ENCODE assay signal across 8 cellular contexts in genomic region chr10:68231916-68232315, GRCh38. TPM values are rescaled to one million over a fixed set of nuclear protein-coding genes. Genes with fewer than 3 reads are reported as not detected.
DNase-seq lines count a peak whose midpoint lies in the region; ATAC-seq and TF ChIP-seq lines count a peak whose summit lies in the region.

TSS of gene ATOH7 (minus strand) at chr10:68232113. CDS start at chr10:68231677, 436 bp downstream.

- intact Hi-C loops in Calu3 (cut with micrococcal nuclease; ENCODE audit: unreplicated experiment) = no loop called here
- intact Hi-C loops in OCI-LY7 (cut with micrococcal nuclease; ENCODE audit: unreplicated experiment) = loop anchor here (5.0 kb wide), 1 partner anchor 70 kb away; no protein-coding TSS in a partner anchor
- intact Hi-C loops in esophagus muscularis mucosa (cut with DNase I) = no loop called here

- no peaks in the 10 kb centered on the region for H3K36me3 ChIP-seq in OCI-LY7 (ENCODE audit: insufficient read depth, low read length)
- H3K36me3 ChIP-seq in esophagus muscularis mucosa = no peaks in the 10 kb centered on the region

- H3K4me1 Mint-ChIP-seq in Calu3 (ENCODE audit: low read depth, unreplicated experiment) (peaks cover 8% of the 10 kb centered on the region), osteocyte (ENCODE audit: unreplicated experiment) (peaks cover 7% of the 10 kb centered on the region)

- H3K9me2 ChIP-seq in OCI-LY7 (ENCODE audit: insufficient read depth, low read length) = no peaks in the 10 kb centered on the region

- no peak within 1 kb of the TSS for H3K27ac ChIP-seq in OCI-LY7 (ENCODE audit: low read depth, low read length, poor library complexity, severe bottlenecking)
- H3K27ac ChIP-seq in esophagus muscularis mucosa (replicated peaks in 1 of 4) = peak within 1 kb of the TSS; percentile 72 to 81 (median 74)

- H3K4me1 ChIP-seq in OCI-LY7 (ENCODE audit: insufficient read depth, low read length, poor library complexity, severe bottlenecking) (peaks cover 14% of the 10 kb centered on the region), esophagus muscularis mucosa (peaks cover 0 to 16% (median 13%) of the 10 kb centered on the region in 4 donors)

- H3K79me2 ChIP-seq in OCI-LY7 (ENCODE audit: insufficient read depth, low read depth, low read length) = no peaks in the 10 kb centered on the region

- TF ChIP-seq EP300 in esophagus muscularis mucosa (IDR thresholded peaks at IDR 0.05) = no peak

- 45% methylated on average over 11 of the region's 11 CpGs for WGBS in esophagus muscularis mucosa

- no peaks in the 10 kb centered on the region for H3K27me3 ChIP-seq in esophagus muscularis mucosa

- peak within 1 kb of the TSS; percentile 67 for H3K4me3 ChIP-seq in OCI-LY7 (ENCODE audit: low read depth, low read length, poor library complexity, severe bottlenecking)
- H3K4me3 ChIP-seq in esophagus muscularis mucosa = peak within 1 kb of the TSS; percentile 62 to 71 (median 66)

- CTCF ChIA-PET in Calu3 (lab: Charles Lee) = interaction anchor here (0.6 to 1.7 kb wide), 4 partner anchors 10 to 1234 kb away, joined by 3 to 6 read pairs (median 3); partner anchors contain the start of gene RUFY2
- CTCF ChIA-PET in OCI-LY7 (lab: Charles Lee; ENCODE audit: unreplicated experiment) = no interaction called here

- TF ChIP-seq POLR2A in esophagus muscularis mucosa (IDR thresholded peaks at IDR 0.05; ENCODE audit: low read depth) = no peak

- H3K4me3 Mint-ChIP-seq in Calu3 (ENCODE audit: low read depth, unreplicated experiment) = peak within 1 kb of the TSS; percentile 81
- H3K4me3 Mint-ChIP-seq in osteocyte (ENCODE audit: unreplicated experiment) = peak within 1 kb of the TSS; percentile 84

- peak within 1 kb of the TSS; percentile 92 for H2AFZ ChIP-seq in OCI-LY7 (ENCODE audit: low read length)

- H3K9me3 Mint-ChIP-seq in Calu3 (ENCODE audit: low read depth, unreplicated experiment) (no peaks in the 10 kb centered on the region), osteocyte (ENCODE audit: unreplicated experiment) (no peaks in the 10 kb centered on the region)

- POLR2A ChIA-PET in OCI-LY7 (lab: Charles Lee) = interaction anchor here (0.6 to 1.6 kb wide), 5 partner anchors 16 to 101 kb away, joined by 3 to 8 read pairs (median 3); partner anchors contain the start of gene PBLD

- H3K27ac Mint-ChIP-seq in Calu3 (ENCODE audit: unreplicated experiment) (no peak within 1 kb of the TSS), osteocyte (ENCODE audit: unreplicated experiment) (peak within 1 kb of the TSS; percentile 77)

- no TSS peak for BruUV-seq in Calu3 (replicated peaks; lab: Mats Ljungman, UMichigan)
- BruUV-seq in OCI-LY7 (replicated peaks; lab: Mats Ljungman, UMichigan) = no TSS peak

- H4K20me1 ChIP-seq in OCI-LY7 (ENCODE audit: insufficient read depth, low read length) = no peaks in the 10 kb centered on the region

- peak within 1 kb of the TSS; percentile 86 for H3K4me2 ChIP-seq in OCI-LY7 (ENCODE audit: low read length)

- ATAC-seq in GM18873 (IDR thresholded peaks at IDR 0.05; ENCODE audit: low FRiP score, unreplicated experiment) (no peak), HG03439 (IDR thresholded peaks at IDR 0.05; ENCODE audit: unreplicated experiment) (no peak)

- DNase-seq in Calu3 (no peak), OCI-LY7 (ENCODE audit: low spot score) (no peak), esophagus muscularis mucosa (ENCODE audit: extremely low spot score) (peak; percentile 68), osteocyte (ENCODE audit: extremely low spot score, unreplicated experiment) (no peak), ureter (ENCODE audit: low spot score) (no peak), OCI-M2 (lab: John Stamatoyannopoulos, UW; ENCODE audit: unreplicated experiment) (no peak)

- H3K9me3 ChIP-seq in OCI-LY7 (ENCODE audit: low read length) = no peaks in the 10 kb centered on the region
- H3K9me3 ChIP-seq in esophagus muscularis mucosa = no peaks in the 10 kb centered on the region

- H3K36me3 Mint-ChIP-seq in Calu3 (ENCODE audit: insufficient read depth, unreplicated experiment) (peaks cover 16% of the 10 kb centered on the region), osteocyte (ENCODE audit: unreplicated experiment) (no peaks in the 10 kb centered on the region)

- H3K27me3 Mint-ChIP-seq in Calu3 (ENCODE audit: unreplicated experiment) = peaks cover 49% of the 10 kb centered on the region
- peaks cover 36% of the 10 kb centered on the region for H3K27me3 Mint-ChIP-seq in osteocyte (ENCODE audit: unreplicated experiment)

- TF ChIP-seq CTCF in Calu3 (IDR thresholded peaks at IDR 0.05; ENCODE audit: unreplicated experiment) (no peak), OCI-LY7 (conservative IDR thresholded peaks at IDR 0.05; ENCODE audit: low read length) (no peak), esophagus muscularis mucosa (IDR thresholded peaks at IDR 0.05) (no peak), osteocyte (IDR thresholded peaks at IDR 0.05) (no peak)

RNA-seq across cellular contexts. Expression of gene ATOH7, which starts in this region (rescaled TPM):
- total RNA-seq in Calu3 (2022) = not detected in 2 replicates
- 0.57 and 2.4 TPM in 2 replicates for total RNA-seq in OCI-LY7 (2014; rRNA removed; shearing (Covaris generic))
- total RNA-seq in OCI-LY7 (2022) = 0.21 TPM in 1 of 2 replicates, not detected in the other
- not detected for total RNA-seq in esophagus muscularis mucosa
- total RNA-seq in osteocyte = not detected in 2 replicates
- total RNA-seq in ureter = not detected

Comparison
In these comparisons a context has a peak if more than half of its experiments do, and no peak if none do; other contexts are left out.
1. Peak in DNase-seq, H3K4me3 ChIP-seq and H3K27ac ChIP-seq in esophagus muscularis mucosa; RNA of the gene not detected or under 1 TPM.